Comparison of ENCODE assay signal across 8 cellular contexts in genomic region chr15:40952901-40953712, GRCh38. TPM values are rescaled to one million over a fixed set of nuclear protein-coding genes. Genes with fewer than 3 reads are reported as not detected.
DNase-seq lines count a peak whose midpoint lies in the region; ATAC-seq, FAIRE-seq and TF ChIP-seq lines count a peak whose summit lies in the region.

Gene CHAC1 (plus strand): TSS chr15:40953471. CDS start chr15:40953584, 113 bp downstream.

- H3K36me3 Mint-ChIP-seq in T-cell = no peaks in the 10 kb centered on the region

- H3K27ac ChIP-seq in psoas muscle = peak within 1 kb of the TSS; percentile 86

- FAIRE-seq in GM12892 (lab: Jason Lieb, UNC) (peak; percentile 98), urothelium cell line (lab: Jason Lieb, UNC) (peak; percentile 86)

- TF ChIP-seq CTCF in psoas muscle (IDR thresholded peaks at IDR 0.05) = no peak

- no peaks in the 10 kb centered on the region for H3K9me3 Mint-ChIP-seq in T-cell

- peak; percentile 36; the same call in 1 of the 2 replicates for TF ChIP-seq POLR2A in GM12892 (IDR thresholded peaks at IDR 0.05; ENCODE audit: low read depth, low read length)

- DNase-seq in GM12892 (ENCODE audit: insufficient read length) (peak; percentile 100), NCI-H1436 (lab: John Stamatoyannopoulos, UW) (peak; percentile 97), T-cell (peak; percentile 85 to 98 (median 93)), amniotic epithelial cell (ENCODE audit: low read depth) (peak; percentile 94), left ventricle myocardium superior (peak; percentile 96), psoas muscle (peak; percentile 96 to 97), urothelium cell line (ENCODE audit: low spot score) (peak; percentile 99)

- intact Hi-C loops in left ventricle myocardium superior (cut with micrococcal nuclease) (no loop called here), psoas muscle (cut with DNase I) (no loop called here)

- peak within 1 kb of the TSS; percentile 76 to 87 for H3K27ac Mint-ChIP-seq in T-cell

- H3K4me1 Mint-ChIP-seq in T-cell = peaks cover 11 to 21% (median 17%) of the 10 kb centered on the region in 3 donors

- H3K4me1 ChIP-seq in psoas muscle = peaks cover 49% of the 10 kb centered on the region

- peak within 1 kb of the TSS; percentile 84 for H3K4me3 ChIP-seq in psoas muscle

- peak within 1 kb of the TSS; percentile 89 to 92 (median 89) for H3K4me3 Mint-ChIP-seq in T-cell

- no peaks in the 10 kb centered on the region for H3K27me3 ChIP-seq in psoas muscle (ENCODE audit: insufficient read depth in 3 of 3, low read length in 2 of 3)

- peaks cover 0 to 9% of the 10 kb centered on the region in 2 donors for H3K36me3 ChIP-seq in psoas muscle (ENCODE audit: insufficient read depth in 1 of 2, low read depth in 1 of 2)

- peaks cover 0 to 3% of the 10 kb centered on the region in 2 donors for H3K27me3 Mint-ChIP-seq in T-cell

- CTCF ChIA-PET in T-cell (lab: Charles Lee) = interaction anchor here (0.5 to 2.1 kb wide), 7 partner anchors 11 to 137 kb away, joined by 3 to 10 read pairs (median 6); no protein-coding TSS in a partner anchor

- WGBS in psoas muscle, 3 donors = 1% methylated on average over 54 to 72 of the region's 72 CpGs

- ATAC-seq in HG02798 (IDR thresholded peaks at IDR 0.05; ENCODE audit: poor library complexity, unreplicated experiment) = peak; percentile 96
- peak; percentile 95 to 97 (median 97) for ATAC-seq in T-cell (replicated peaks in 1 of 4)
- peak; percentile 85 for ATAC-seq in left ventricle myocardium superior
- ATAC-seq in psoas muscle = peak; percentile 57 to 70 (median 60)

- POLR2A ChIA-PET in T-cell (lab: Charles Lee) = interaction anchor here in 1 of 2 donors (0.6 kb wide), 1 partner anchor 52 kb away, joined by 7 read pairs; no protein-coding TSS in a partner anchor

- H3K9me3 ChIP-seq in psoas muscle = no peaks in the 10 kb centered on the region

RNA-seq across cellular contexts. Expression of gene CHAC1, which starts in this region (rescaled TPM):
- 1.4 TPM for polyA plus RNA-seq in GM12892 (2012; ENCODE audit: missing spikeins)
- total RNA-seq in T-cell (1 to 10 TPM in 4 of 5 donors, under 1 TPM in 1; 0.44 to 7.5 (median 7.2) TPM), left ventricle myocardium superior (2.2 TPM), psoas muscle (100 to 1,000 TPM in 2 of 4 donors, 10 to 100 TPM in 1, 1 to 10 TPM in 1; 3.7 to 243 (median 96.3) TPM)
- 100 to 1,000 TPM in 1 of 3 donors, 10 to 100 TPM in 2; 14.0 to 129 (median 49.0) TPM for polyA plus RNA-seq in psoas muscle

Comparison
In these comparisons a context has a peak if more than half of its experiments do, and no peak if none do; other contexts are left out.
1. Peak in every context shown above with its lines: DNase-seq, ATAC-seq, H3K4me3 ChIP-seq and H3K27ac ChIP-seq.